18 cellular contexts compared by ENCODE assay signal in the genomic region with DNA sequence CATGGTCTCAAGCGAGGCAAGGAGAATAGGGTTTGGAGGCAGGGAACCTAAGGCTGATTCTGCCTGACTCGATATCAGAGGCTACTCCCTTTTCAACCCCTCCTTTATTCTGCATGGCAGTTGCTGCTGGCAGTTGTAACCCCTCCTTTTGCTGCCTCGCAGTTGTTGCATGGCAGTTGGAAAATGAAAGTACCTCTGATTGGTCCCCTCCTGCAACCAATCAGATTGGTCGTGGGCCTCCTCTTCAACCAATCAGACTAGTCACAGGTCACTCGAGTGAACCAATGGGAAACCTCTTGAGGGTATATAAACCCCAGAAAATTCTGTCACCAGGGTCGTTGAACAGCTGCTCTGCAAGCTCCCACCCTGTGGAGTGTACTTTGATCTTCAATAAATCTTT.
DNase-seq lines count a peak whose midpoint lies in the region; ATAC-seq, FAIRE-seq and TF ChIP-seq lines count a peak whose summit lies in the region.
"Had no signal": no experiment of that assay in that cellular context is flagged by ENCODE, and none has a peak within 500 bp of the region (broad histone marks: within the 10 kb centered on the region; RNA-seq: fewer than 3 reads in every experiment).

No MANE protein-coding gene starts in this region.

- H3K27me3 ChIP-seq in KMS-11 (ENCODE audit: insufficient read depth, low read depth) (no peaks in the 10 kb centered on the region), pancreas (no peaks in the 10 kb centered on the region)
- no peaks in the 10 kb centered on the region for H3K27me3 ChIP-seq in CD4-positive, alpha-beta T cell (ENCODE audit: control insufficient read depth, insufficient read depth, low read length)
- H3K27me3 ChIP-seq: foreskin keratinocyte, suprapubic skin had no signal

- no peak overlapping the region for H3K27ac ChIP-seq in KMS-11
- H3K27ac ChIP-seq in pancreas = no peak overlapping the region
- H3K27ac ChIP-seq in CD4-positive, alpha-beta T cell (ENCODE audit: low read depth, low read length) = no peak overlapping the region
- H3K27ac ChIP-seq: foreskin keratinocyte, HL-60, suprapubic skin had no signal

- H3K4me1 ChIP-seq in KMS-11 (ENCODE audit: low read depth, poor library complexity, severe bottlenecking) (no peaks in the 10 kb centered on the region), pancreas (no peaks in the 10 kb centered on the region)
- H3K4me1 ChIP-seq: foreskin keratinocyte, HAP-1, suprapubic skin had no signal

- no peak overlapping the region for H3K4me3 ChIP-seq in KMS-11 (IDR thresholded peaks at IDR 0.05; ENCODE audit: insufficient read depth, low read depth, low read length)
- H3K4me3 ChIP-seq in pancreas = no peak overlapping the region
- H3K4me3 ChIP-seq: HAP-1, suprapubic skin had no signal

- no peaks in the 10 kb centered on the region for H3K4me1 Mint-ChIP-seq in CD4-positive, alpha-beta T cell (ENCODE audit: low read depth)
- H3K4me1 Mint-ChIP-seq: activated naive CD8-positive, alpha-beta T cell treated with anti-CD3 and anti-CD28 coated beads for 36 hours; natural killer cell had no signal

- H4K20me1 ChIP-seq in KMS-11 (ENCODE audit: insufficient read depth) = no peaks in the 10 kb centered on the region

- H3K36me3 ChIP-seq in KMS-11 (ENCODE audit: insufficient read depth) (no peaks in the 10 kb centered on the region), pancreas (no peaks in the 10 kb centered on the region)
- H3K36me3 ChIP-seq: HAP-1, suprapubic skin had no signal

- CTCF ChIA-PET in CD4-positive, alpha-beta T cell (lab: Charles Lee) = no interaction called here

- peak overlapping the region; percentile 17; the same call in 1 of the 2 replicates for H2AFZ ChIP-seq in KMS-11 (ENCODE audit: low read depth)

- no peaks in the 10 kb centered on the region for H3K79me2 ChIP-seq in KMS-11 (ENCODE audit: insufficient read depth, low read depth)

- intact Hi-C loops in pancreas (cut with DNase I) = no loop called here
- intact Hi-C loops in CD4-positive, alpha-beta T cell (cut with DNase I, micrococcal nuclease) = no loop called here

- no peaks in the 10 kb centered on the region for H3K9me3 Mint-ChIP-seq in CD4-positive, alpha-beta T cell
- H3K9me3 Mint-ChIP-seq: activated naive CD8-positive, alpha-beta T cell treated with anti-CD3 and anti-CD28 coated beads for 36 hours had no signal

- no peak overlapping the region for H3K4me2 ChIP-seq in KMS-11

- no peaks in the 10 kb centered on the region for H3K27me3 Mint-ChIP-seq in CD4-positive, alpha-beta T cell
- H3K27me3 Mint-ChIP-seq: activated naive CD8-positive, alpha-beta T cell treated with anti-CD3 and anti-CD28 coated beads for 36 hours had no signal

- POLR2A ChIA-PET in CD4-positive, alpha-beta T cell (lab: Charles Lee) = no interaction called here

- H3K4me3 Mint-ChIP-seq in CD4-positive, alpha-beta T cell = no peak overlapping the region
- H3K4me3 Mint-ChIP-seq: activated naive CD8-positive, alpha-beta T cell treated with anti-CD3 and anti-CD28 coated beads for 36 hours; natural killer cell had no signal

- DNase-seq in NCI-H2196 (lab: John Stamatoyannopoulos, UW; ENCODE audit: unreplicated experiment) = peak; percentile 20
- no peak for DNase-seq in NCI-H2196 treated with DMSO at 0.1 percent for 48 hours (lab: John Stamatoyannopoulos, UW; ENCODE audit: unreplicated experiment)
- DNase-seq in SHP77 treated with DMSO at 0.1 percent for 48 hours (lab: John Stamatoyannopoulos, UW) = peak; percentile 6
- DNase-seq in pancreas = peak in 2 of 6 donors; percentile 23 to 32
- no peak for DNase-seq in CD4-positive, alpha-beta T cell
- DNase-seq: activated CD4-positive, alpha-beta T cell treated with anti-CD3 and anti-CD28 coated beads for 4 hours; activated naive CD8-positive, alpha-beta T cell treated with anti-CD3 and anti-CD28 coated beads for 36 hours; activated T-cell treated with anti-CD3 and anti-CD28 coated beads, Interleukin-2, amount 50 U/mL, for 1 hour; foreskin keratinocyte; natural killer cell; NCI-H187 treated with DMSO at 0.1 percent for 48 hours; T-helper 9 cell had no signal

- TF ChIP-seq CTCF in KMS-11 (conservative IDR thresholded peaks at IDR 0.05; ENCODE audit: low read depth, low read length) (no peak), pancreas (IDR thresholded peaks at IDR 0.05) (no peak)
- no peak for TF ChIP-seq CTCF in CD4-positive, alpha-beta T cell (IDR thresholded peaks at IDR 0.05)

- no peaks in the 10 kb centered on the region for H3K9me3 ChIP-seq in pancreas
- no peaks in the 10 kb centered on the region for H3K9me3 ChIP-seq in CD4-positive, alpha-beta T cell (ENCODE audit: control insufficient read depth, low read length)
- H3K9me3 ChIP-seq: HAP-1, suprapubic skin had no signal

- ATAC-seq in pancreas = peak in 3 of 4 donors; percentile 38 to 62 (median 53)
- no peak for ATAC-seq in CD4-positive, alpha-beta T cell (ENCODE audit: poor library complexity)
- no peak for ATAC-seq in GM21423 (IDR thresholded peaks at IDR 0.05; ENCODE audit: unreplicated experiment)
- ATAC-seq in GM21737 (IDR thresholded peaks at IDR 0.05; ENCODE audit: unreplicated experiment) = no peak
- ATAC-seq: foreskin keratinocyte, natural killer cell had no signal

- H3K36me3 Mint-ChIP-seq in CD4-positive, alpha-beta T cell (ENCODE audit: low read depth) = no peaks in the 10 kb centered on the region
- H3K36me3 Mint-ChIP-seq: activated naive CD8-positive, alpha-beta T cell treated with anti-CD3 and anti-CD28 coated beads for 36 hours; natural killer cell had no signal

- FAIRE-seq in pancreas (lab: Jason Lieb, UNC) = no peak

- no peak overlapping the region for H3K27ac Mint-ChIP-seq in CD4-positive, alpha-beta T cell
- H3K27ac Mint-ChIP-seq: activated naive CD8-positive, alpha-beta T cell treated with anti-CD3 and anti-CD28 coated beads for 36 hours; natural killer cell had no signal

- H3K9ac ChIP-seq in KMS-11 = no peak overlapping the region

- WGBS in pancreas, 2 donors = 49 to 63% methylated on average over 6 of the region's 6 CpGs

Comparison
In these comparisons a context has a peak if more than half of its experiments do, and no peak if none do; other contexts are left out.
1. DNase-seq: peak in NCI-H2196 (single experiment) and SHP77 treated with DMSO at 0.1 percent for 48 hours (single experiment); none in NCI-H2196 treated with DMSO at 0.1 percent for 48 hours (single experiment) and CD4-positive, alpha-beta T cell (0 of 10).
2. ATAC-seq: peak in pancreas (3 of 4); none in CD4-positive, alpha-beta T cell (single experiment), GM21423 (single experiment) and GM21737 (single experiment).